In the genomic region with DNA sequence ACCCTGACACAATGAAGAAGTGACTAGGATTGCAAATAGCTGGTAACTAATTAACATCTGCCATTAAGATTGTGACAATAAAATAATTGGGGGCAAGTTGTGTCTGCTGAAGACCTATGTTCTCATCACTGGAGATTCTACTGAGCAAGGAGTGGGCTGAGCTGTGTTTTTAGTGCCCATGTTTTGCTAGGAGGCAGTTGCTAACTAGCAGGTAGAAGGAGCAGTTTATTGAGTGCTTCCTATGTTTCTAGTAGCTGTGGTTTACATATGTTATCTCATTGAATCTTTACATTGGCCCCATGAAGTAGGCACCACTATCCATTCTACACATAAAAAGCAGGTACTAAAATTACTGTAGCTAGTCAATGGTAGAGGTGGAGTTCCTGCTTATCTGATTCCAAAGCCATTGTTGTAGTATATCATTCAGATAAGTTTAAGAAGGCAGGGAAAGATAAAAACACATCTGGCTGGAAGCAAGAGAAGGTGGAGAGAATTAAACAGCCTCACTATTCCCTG, we compare ENCODE assay signal across 34 cellular contexts. TPM values are rescaled to one million over a fixed set of nuclear protein-coding genes. Genes with fewer than 3 reads are reported as not detected.
"Had no signal": no experiment of that assay in that cellular context is flagged by ENCODE, and none has a peak within 500 bp of the region (broad histone marks: within the 10 kb centered on the region; RNA-seq: fewer than 3 reads in every experiment).

No MANE protein-coding gene starts in this region.

- H3K27ac Mint-ChIP-seq: immature natural killer cell; memory B cell; mesothelial cell of epicardium; naive thymus-derived CD8-positive, alpha-beta T cell; nephron progenitor cell; stimulated activated effector memory CD8-positive, alpha-beta T cell treated with anti-CD3 and anti-CD28 coated beads, Interleukin-12 subunit alpha, Interleukin-12 subunit beta, amount 100 ng/mL, for 72 hours had no signal

- H3K4me3 ChIP-seq: dorsolateral prefrontal cortex, gastroesophageal sphincter, heart left ventricle, lung, prostate gland, right atrium auricular region, sigmoid colon, stomach, thyroid gland, upper lobe of left lung, uterus had no signal

- H3K4me3 Mint-ChIP-seq: immature natural killer cell; memory B cell; mesothelial cell of epicardium; naive thymus-derived CD8-positive, alpha-beta T cell; nephron progenitor cell; stimulated activated effector memory CD8-positive, alpha-beta T cell treated with anti-CD3 and anti-CD28 coated beads, Interleukin-12 subunit alpha, Interleukin-12 subunit beta, amount 100 ng/mL, for 72 hours had no signal

- H3K27me3 Mint-ChIP-seq: memory B cell had no signal

- H3K9me3 ChIP-seq: gastroesophageal sphincter, heart left ventricle, prostate gland, right atrium auricular region, sigmoid colon, stomach, thyroid gland, upper lobe of left lung, uterus had no signal

- H3K4me1 ChIP-seq: gastroesophageal sphincter, heart left ventricle, prostate gland, right atrium auricular region, sigmoid colon, stomach, thyroid gland, upper lobe of left lung, uterus had no signal

- H3K27me3 ChIP-seq: dorsolateral prefrontal cortex, gastroesophageal sphincter, heart left ventricle, right atrium auricular region, sigmoid colon, stomach, thyroid gland, upper lobe of left lung, uterus had no signal

- DNase-seq: dorsolateral prefrontal cortex; effector CD4-positive, alpha-beta T cell; foreskin fibroblast; heart left ventricle; hypothalamus; immature natural killer cell; naive thymus-derived CD8-positive, alpha-beta T cell; nephron progenitor cell; nucleus accumbens; sigmoid colon; stimulated activated CD4-positive, alpha-beta T cell treated with anti-CD3 and anti-CD28 coated beads, Interleukin-2, amount 100 ng/mL, for 24 hours; stimulated activated CD4-positive, alpha-beta T cell treated with anti-CD3 and anti-CD28 coated beads, Interleukin-4, amount 100 ng/mL, for 24 hours; stimulated activated naive CD4-positive, alpha-beta T cell treated with Interleukin-2 at 50 U/mL for 16 hours; stomach; thyroid gland; upper lobe of left lung; uterus had no signal

- H3K9me3 Mint-ChIP-seq: immature natural killer cell; memory B cell; mesothelial cell of epicardium; naive thymus-derived CD8-positive, alpha-beta T cell; nephron progenitor cell; stimulated activated effector memory CD8-positive, alpha-beta T cell treated with anti-CD3 and anti-CD28 coated beads, Interleukin-12 subunit alpha, Interleukin-12 subunit beta, amount 100 ng/mL, for 72 hours had no signal

- H3K27ac ChIP-seq: dorsolateral prefrontal cortex, epithelial cell of prostate, gastroesophageal sphincter, heart left ventricle, prostate gland, right atrium auricular region, sigmoid colon, stomach, thyroid gland, upper lobe of left lung, uterus had no signal

- H3K36me3 Mint-ChIP-seq: immature natural killer cell; memory B cell; mesothelial cell of epicardium; naive thymus-derived CD8-positive, alpha-beta T cell; stimulated activated effector memory CD8-positive, alpha-beta T cell treated with anti-CD3 and anti-CD28 coated beads, Interleukin-12 subunit alpha, Interleukin-12 subunit beta, amount 100 ng/mL, for 72 hours had no signal

- H3K4me1 Mint-ChIP-seq: immature natural killer cell; memory B cell; mesothelial cell of epicardium; naive thymus-derived CD8-positive, alpha-beta T cell; nephron progenitor cell; stimulated activated effector memory CD8-positive, alpha-beta T cell treated with anti-CD3 and anti-CD28 coated beads, Interleukin-12 subunit alpha, Interleukin-12 subunit beta, amount 100 ng/mL, for 72 hours had no signal

- H3K36me3 ChIP-seq: gastroesophageal sphincter, heart left ventricle, prostate gland, right atrium auricular region, sigmoid colon, stomach, thyroid gland, upper lobe of left lung, uterus had no signal

- ATAC-seq: esophagus mucosa; gastroesophageal sphincter; heart left ventricle; left lobe of liver; naive thymus-derived CD8-positive, alpha-beta T cell; stimulated activated effector memory CD8-positive, alpha-beta T cell treated with anti-CD3 and anti-CD28 coated beads, Interleukin-12 subunit alpha, Interleukin-12 subunit beta, amount 100 ng/mL, for 72 hours had no signal

RNA-seq across cellular contexts. Expression of a gene that starts 2.8 kb away (rescaled TPM):
- total RNA-seq: esophagus mucosa; gastroesophageal sphincter; heart left ventricle; left lobe of liver; mesothelial cell of epicardium; mucosa of gallbladder; myocyte; naive thymus-derived CD8-positive, alpha-beta T cell; osteocyte; right atrium auricular region; skeletal muscle tissue; thyroid gland had no signal
- polyA plus RNA-seq: heart left ventricle; immature natural killer cell; naive thymus-derived CD8-positive, alpha-beta T cell; stomach had no signal

RNA-seq across cellular contexts. Expression of a gene that starts 43.7 kb away (rescaled TPM):
- total RNA-seq: esophagus mucosa; heart left ventricle; left lobe of liver; liver; mesothelial cell of epicardium; mucosa of gallbladder; myocyte; naive thymus-derived CD8-positive, alpha-beta T cell; osteocyte; prostate gland; right atrium auricular region; sigmoid colon; skeletal muscle tissue; subcutaneous adipose tissue; thyroid gland had no signal
- polyA plus RNA-seq: heart left ventricle; immature natural killer cell; keratinocyte; liver; naive thymus-derived CD8-positive, alpha-beta T cell; sigmoid colon; stomach had no signal

RNA-seq across cellular contexts. Expression of a gene that starts 55.2 kb away (rescaled TPM):
- total RNA-seq: gastroesophageal sphincter, myocyte, osteocyte had no signal
- polyA plus RNA-seq: naive thymus-derived CD8-positive, alpha-beta T cell had no signal
